2 cellular contexts compared by ENCODE assay signal in the genomic region with DNA sequence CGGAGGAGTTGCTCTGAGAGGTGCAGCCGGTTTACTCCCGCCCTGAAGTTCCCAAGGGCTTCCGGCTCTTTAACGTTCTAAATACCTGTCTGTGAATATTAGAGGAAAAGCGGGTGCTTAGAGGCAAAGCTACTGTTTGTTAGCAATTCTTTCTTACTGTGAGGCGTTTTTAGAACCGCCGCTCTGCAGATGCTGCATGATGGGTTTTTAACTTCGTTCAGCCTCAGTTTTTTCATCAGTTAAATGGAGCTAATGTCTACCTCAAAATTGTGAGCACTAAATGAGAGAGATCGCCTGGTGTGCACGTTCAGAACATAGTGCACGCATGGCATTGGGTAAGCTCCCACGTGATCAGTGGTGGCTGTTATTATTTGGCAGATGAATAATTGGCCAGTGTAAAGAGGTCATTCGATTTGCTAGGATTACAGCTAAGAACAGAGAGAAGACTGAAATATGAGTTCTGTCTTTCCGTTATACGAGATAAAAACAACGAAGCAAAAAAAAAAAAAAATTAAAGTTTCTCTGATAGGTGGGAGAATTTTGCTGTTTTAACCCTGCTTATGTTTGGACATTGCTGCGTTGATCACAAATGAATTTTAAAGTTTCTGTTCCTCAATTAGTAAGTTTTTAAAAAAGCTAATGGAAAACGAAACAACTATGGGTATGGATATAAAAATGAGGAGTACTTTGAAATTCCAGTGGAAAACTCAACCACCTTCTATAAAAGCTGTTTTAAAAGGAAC.
A peak's percentile ranks its signal among the peaks of the same experiment; 100 is the strongest.
TF ChIP-seq lines count a peak whose summit lies in the region.

No MANE protein-coding gene starts in this region.

TF ChIP-seq in IMR-90, 13 proteins besides CTCF, POLR2A, EP300 and RAD21 (continued from another document):
- TF ChIP-seq CHD1 (IDR thresholded peaks at IDR 0.05; ENCODE audit: low read depth, low read length) (no peak), NFE2L2 (IDR thresholded peaks at IDR 0.05; ENCODE audit: low read depth, low read length) (no peak), SMC3 (IDR thresholded peaks at IDR 0.05; ENCODE audit: low read depth, low read length) (no peak), MAFK (IDR thresholded peaks at IDR 0.05; ENCODE audit: low read depth, low read length) (no peak), FOS (IDR thresholded peaks at IDR 0.05; ENCODE audit: low read depth, low read length) (no peak), MXI1 (IDR thresholded peaks at IDR 0.05; ENCODE audit: borderline replicate concordance, low read depth, low read length) (peak; percentile 57; the same call in 1 of the 2 replicates), RCOR1 (IDR thresholded peaks at IDR 0.05; ENCODE audit: insufficient replicate concordance, low read length) (peak; percentile 96), RFX5 (IDR thresholded peaks at IDR 0.05; ENCODE audit: low read depth, low read length) (no peak), CEBPB (IDR thresholded peaks at IDR 0.05; ENCODE audit: low read depth, low read length) (peak; percentile 75; the same call in 1 of the 2 replicates), MAZ (IDR thresholded peaks at IDR 0.05; ENCODE audit: borderline replicate concordance, low read depth, low read length) (no peak)
- TF ChIP-seq, protein P1, sequence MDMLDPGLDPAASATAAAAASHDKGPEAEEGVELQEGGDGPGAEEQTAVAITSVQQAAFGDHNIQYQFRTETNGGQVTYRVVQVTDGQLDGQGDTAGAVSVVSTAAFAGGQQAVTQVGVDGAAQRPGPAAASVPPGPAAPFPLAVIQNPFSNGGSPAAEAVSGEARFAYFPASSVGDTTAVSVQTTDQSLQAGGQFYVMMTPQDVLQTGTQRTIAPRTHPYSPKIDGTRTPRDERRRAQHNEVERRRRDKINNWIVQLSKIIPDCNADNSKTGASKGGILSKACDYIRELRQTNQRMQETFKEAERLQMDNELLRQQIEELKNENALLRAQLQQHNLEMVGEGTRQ (IDR thresholded peaks at IDR 0.05; ENCODE audit: low read depth, low read length) = peak; percentile 92

TF ChIP-seq in PFSK-1, 5 proteins besides CTCF, POLR2A, EP300 and RAD21 (continued from another document):
- TF ChIP-seq, protein P2, sequence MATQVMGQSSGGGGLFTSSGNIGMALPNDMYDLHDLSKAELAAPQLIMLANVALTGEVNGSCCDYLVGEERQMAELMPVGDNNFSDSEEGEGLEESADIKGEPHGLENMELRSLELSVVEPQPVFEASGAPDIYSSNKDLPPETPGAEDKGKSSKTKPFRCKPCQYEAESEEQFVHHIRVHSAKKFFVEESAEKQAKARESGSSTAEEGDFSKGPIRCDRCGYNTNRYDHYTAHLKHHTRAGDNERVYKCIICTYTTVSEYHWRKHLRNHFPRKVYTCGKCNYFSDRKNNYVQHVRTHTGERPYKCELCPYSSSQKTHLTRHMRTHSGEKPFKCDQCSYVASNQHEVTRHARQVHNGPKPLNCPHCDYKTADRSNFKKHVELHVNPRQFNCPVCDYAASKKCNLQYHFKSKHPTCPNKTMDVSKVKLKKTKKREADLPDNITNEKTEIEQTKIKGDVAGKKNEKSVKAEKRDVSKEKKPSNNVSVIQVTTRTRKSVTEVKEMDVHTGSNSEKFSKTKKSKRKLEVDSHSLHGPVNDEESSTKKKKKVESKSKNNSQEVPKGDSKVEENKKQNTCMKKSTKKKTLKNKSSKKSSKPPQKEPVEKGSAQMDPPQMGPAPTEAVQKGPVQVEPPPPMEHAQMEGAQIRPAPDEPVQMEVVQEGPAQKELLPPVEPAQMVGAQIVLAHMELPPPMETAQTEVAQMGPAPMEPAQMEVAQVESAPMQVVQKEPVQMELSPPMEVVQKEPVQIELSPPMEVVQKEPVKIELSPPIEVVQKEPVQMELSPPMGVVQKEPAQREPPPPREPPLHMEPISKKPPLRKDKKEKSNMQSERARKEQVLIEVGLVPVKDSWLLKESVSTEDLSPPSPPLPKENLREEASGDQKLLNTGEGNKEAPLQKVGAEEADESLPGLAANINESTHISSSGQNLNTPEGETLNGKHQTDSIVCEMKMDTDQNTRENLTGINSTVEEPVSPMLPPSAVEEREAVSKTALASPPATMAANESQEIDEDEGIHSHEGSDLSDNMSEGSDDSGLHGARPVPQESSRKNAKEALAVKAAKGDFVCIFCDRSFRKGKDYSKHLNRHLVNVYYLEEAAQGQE (IDR thresholded peaks at IDR 0.05; ENCODE audit: insufficient read depth in 1 of 2, low read depth in 2 of 2, low read length in 2 of 2) = 0 out of 4 replicates have a peak, but pooled peaks of 1 of the 2 experiments have one; percentile 16
- TF ChIP-seq SIN3A (IDR thresholded peaks at IDR 0.05; ENCODE audit: borderline replicate concordance, insufficient read depth, low read length) = peak; percentile 56; the same call in 1 of the 2 replicates
- TF ChIP-seq POLR2AphosphoS5 (IDR thresholded peaks at IDR 0.05; ENCODE audit: low read depth, low read length) = peak; percentile 76; the same call in 1 of the 2 replicates
TF ChIP-seq in PFSK-1: peak in this region for 4.
